In the genomic region with DNA sequence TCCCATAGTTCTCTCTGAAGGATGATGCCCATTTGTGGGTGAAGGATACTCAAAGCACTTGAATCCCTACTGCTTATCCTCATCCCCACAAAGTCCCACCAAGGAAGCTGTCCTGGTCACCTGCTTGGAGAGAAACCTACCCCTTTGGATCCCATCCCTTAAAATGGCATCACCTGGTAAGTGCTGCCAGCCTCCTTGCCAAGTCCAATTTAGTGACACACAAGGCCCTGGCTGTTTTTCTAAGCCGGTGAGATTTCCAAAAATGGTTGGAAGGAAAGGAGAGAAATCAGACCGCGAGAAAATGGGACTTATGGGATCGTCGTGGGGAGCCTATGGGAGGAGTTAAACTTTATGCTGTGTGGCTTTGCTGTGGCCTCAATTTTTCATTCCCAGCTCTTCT, we compare ENCODE assay signal across 29 cellular contexts.
"Had no signal": no experiment of that assay in that cellular context is flagged by ENCODE, and none has a peak within 500 bp of the region (broad histone marks: within the 10 kb centered on the region; RNA-seq: fewer than 3 reads in every experiment).

No MANE protein-coding gene starts in this region.

- H3K4me1 Mint-ChIP-seq: naive thymus-derived CD4-positive, alpha-beta T cell; natural killer cell; nephron; neural crest cell; stimulated activated naive CD8-positive, alpha-beta T cell treated with anti-CD3 and anti-CD28 coated beads, Interleukin-15, amount 100 ng/mL, for 72 hours had no signal

- H3K27me3 ChIP-seq: ovary, right lobe of liver, sigmoid colon, suprapubic skin, testis, tibial artery, transverse colon, upper lobe of right lung, uterus had no signal

- H3K79me2 ChIP-seq: parathyroid adenoma had no signal

- H3K36me3 Mint-ChIP-seq: natural killer cell; stimulated activated memory B cell treated with anti-CD40 and anti-IgM and Interleukin-4, amounts not matched to agents 10 μg/mL and 1 μg/mL and 100 μg/mL, for 72 hours had no signal

- H3K4me3 ChIP-seq: ovary, psoas muscle, right lobe of liver, sigmoid colon, suprapubic skin, testis, tibial artery, transverse colon, upper lobe of right lung, uterus had no signal

- H3K27me3 Mint-ChIP-seq: stimulated activated memory B cell treated with anti-CD40 and anti-IgM and Interleukin-4, amounts not matched to agents 10 μg/mL and 1 μg/mL and 100 μg/mL, for 72 hours; stimulated activated naive CD8-positive, alpha-beta T cell treated with anti-CD3 and anti-CD28 coated beads, Interleukin-15, amount 100 ng/mL, for 72 hours had no signal

- H3K27ac Mint-ChIP-seq: natural killer cell; nephron; progenitor cell of endocrine pancreas; stimulated activated memory B cell treated with anti-CD40 and anti-IgM and Interleukin-4, amounts not matched to agents 10 μg/mL and 1 μg/mL and 100 μg/mL, for 72 hours; stimulated activated naive CD8-positive, alpha-beta T cell treated with anti-CD3 and anti-CD28 coated beads, Interleukin-15, amount 100 ng/mL, for 72 hours; type B pancreatic cell had no signal

- H3K9me3 ChIP-seq: neutrophil, ovary, psoas muscle, right lobe of liver, sigmoid colon, suprapubic skin, testis, tibial artery, transverse colon, upper lobe of right lung, uterus had no signal

- ATAC-seq: naive thymus-derived CD4-positive, alpha-beta T cell; natural killer cell; psoas muscle; right cardiac atrium; right lobe of liver; stimulated activated memory B cell treated with anti-CD40 and anti-IgM and Interleukin-4, amounts not matched to agents 10 μg/mL and 1 μg/mL and 100 μg/mL, for 72 hours; stimulated activated naive CD8-positive, alpha-beta T cell treated with anti-CD3 and anti-CD28 coated beads, Interleukin-15, amount 100 ng/mL, for 72 hours; stimulated activated naive CD8-positive, alpha-beta T cell treated with anti-CD3 and anti-CD28 coated beads, Interleukin-15, Interleukin-2, amounts not matched to agents 100 U/mL and 50 U/mL, for 24 hours; upper lobe of right lung had no signal

- H3K27ac ChIP-seq: neutrophil, ovary, parathyroid adenoma, psoas muscle, right lobe of liver, sigmoid colon, suprapubic skin, testis, tibial artery, transverse colon, upper lobe of right lung, uterus had no signal

- H2AFZ ChIP-seq: parathyroid adenoma had no signal

- DNase-seq: naive thymus-derived CD4-positive, alpha-beta T cell; natural killer cell; ovary; posterior cingulate gyrus; psoas muscle; right cardiac atrium; right lobe of liver; sigmoid colon; small intestine; stimulated activated CD4-positive, alpha-beta T cell treated with anti-CD3 and anti-CD28 coated beads, Interleukin-1b, Interleukin-23, amount 100 ng/mL, for 48 hours; stimulated activated CD4-positive, alpha-beta T cell treated with anti-CD3 and anti-CD28 coated beads, Interleukin-4, amount 100 ng/mL, for 1 hour; stimulated activated CD4-positive, alpha-beta T cell treated with anti-CD3 and anti-CD28 coated beads, Interleukin-4, amount 100 ng/mL, for 4 hours; stimulated activated CD8-positive, alpha-beta memory T cell treated with anti-CD3 and anti-CD28 coated beads, Interleukin-4, amount 100 ng/mL, for 48 hours; stimulated activated naive CD4-positive, alpha-beta T cell; stimulated activated naive CD8-positive, alpha-beta T cell treated with anti-CD3 and anti-CD28 coated beads, Interleukin-15, amount 100 ng/mL, for 72 hours; stimulated activated naive CD8-positive, alpha-beta T cell treated with anti-CD3 and anti-CD28 coated beads, Interleukin-15, Interleukin-2, amounts not matched to agents 100 U/mL and 50 U/mL, for 24 hours; testis; tibial artery; transverse colon; upper lobe of right lung; uterus had no signal

- H3K4me3 Mint-ChIP-seq: naive thymus-derived CD4-positive, alpha-beta T cell; natural killer cell; nephron; neural crest cell; stimulated activated memory B cell treated with anti-CD40 and anti-IgM and Interleukin-4, amounts not matched to agents 10 μg/mL and 1 μg/mL and 100 μg/mL, for 72 hours; stimulated activated naive CD8-positive, alpha-beta T cell treated with anti-CD3 and anti-CD28 coated beads, Interleukin-15, amount 100 ng/mL, for 72 hours; type B pancreatic cell had no signal

- H3K4me1 ChIP-seq: parathyroid adenoma, psoas muscle, right lobe of liver, sigmoid colon, suprapubic skin, testis, tibial artery, upper lobe of right lung, uterus had no signal

- H3K36me3 ChIP-seq: neutrophil, ovary, right lobe of liver, sigmoid colon, suprapubic skin, tibial artery, transverse colon, upper lobe of right lung, uterus had no signal

- H3K9me3 Mint-ChIP-seq: natural killer cell; stimulated activated memory B cell treated with anti-CD40 and anti-IgM and Interleukin-4, amounts not matched to agents 10 μg/mL and 1 μg/mL and 100 μg/mL, for 72 hours had no signal
